9 cellular contexts compared by ENCODE assay signal in the genomic region with DNA sequence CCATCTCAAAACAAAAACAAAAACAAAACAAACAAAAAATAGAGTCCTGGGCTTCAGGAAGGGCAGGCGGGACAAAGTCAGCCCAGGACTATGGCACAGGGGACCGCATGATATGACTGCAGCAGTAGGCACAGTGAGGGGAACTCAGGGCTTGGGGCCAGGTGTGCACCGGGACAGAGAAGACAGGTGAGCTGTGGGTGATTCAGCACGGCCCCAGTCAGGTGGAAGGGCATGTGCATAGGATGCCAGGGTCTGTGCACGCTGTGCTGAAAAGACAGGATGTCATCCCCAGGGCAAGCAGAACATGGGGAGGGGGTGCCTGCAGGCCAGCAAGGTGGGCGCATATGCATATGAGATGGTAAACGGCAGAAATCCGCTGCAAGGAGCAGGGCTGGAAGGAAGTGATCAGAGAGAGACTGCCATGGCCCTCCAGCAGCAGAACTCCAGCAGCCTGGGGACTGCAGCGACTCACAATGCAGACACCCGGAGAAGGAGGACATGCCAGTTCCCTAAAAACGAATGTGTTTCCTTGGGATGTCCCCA. TPM values are rescaled to one million over a fixed set of nuclear protein-coding genes. Genes with fewer than 3 reads are reported as not detected.
DNase-seq lines count a peak whose midpoint lies in the region; ATAC-seq and TF ChIP-seq lines count a peak whose summit lies in the region.
"Had no signal": no experiment of that assay in that cellular context is flagged by ENCODE, and none has a peak within 500 bp of the region (broad histone marks: within the 10 kb centered on the region; RNA-seq: fewer than 3 reads in every experiment).

No MANE protein-coding gene starts in this region.

- H3K9me2 ChIP-seq in GM23338 (ENCODE audit: insufficient read depth) (no peaks in the 10 kb centered on the region), hepatocyte (replicated peaks; ENCODE audit: insufficient read depth) (no peaks in the 10 kb centered on the region)

- H4K20me1 ChIP-seq in GM23338 (replicated peaks; ENCODE audit: insufficient read depth) (peaks cover 43% of the 10 kb centered on the region), hepatocyte (ENCODE audit: insufficient read depth, poor library complexity, severe bottlenecking) (peaks cover 70% of the 10 kb centered on the region)

- POLR2A ChIA-PET in T-cell (lab: Charles Lee), result interaction anchor here in 1 of 2 donors (0.6 kb wide), 1 partner anchor 18 kb away, joined by 4 read pairs; no protein-coding TSS in a partner anchor

- CTCF ChIA-PET in T-cell (lab: Charles Lee), result interaction anchor here in 1 of 2 donors (0.6 kb wide), 1 partner anchor 190 kb away, joined by 3 read pairs; no protein-coding TSS in a partner anchor

- peaks cover 3% of the 10 kb centered on the region; the same call in 1 of the 3 replicates for H3K36me3 Mint-ChIP-seq in GM23338 (ENCODE audit: low read depth)
- H3K36me3 Mint-ChIP-seq in T-cell, result peaks cover 3% of the 10 kb centered on the region
- H3K36me3 Mint-ChIP-seq in stimulated activated memory B cell treated with anti-CD40 and anti-IgM and Interleukin-4, amounts not matched to agents 10 μg/mL and 1 μg/mL and 100 μg/mL, for 72 hours, result peaks cover 7% of the 10 kb centered on the region

- H2AFZ ChIP-seq in GM23338 (no peak overlapping the region), hepatocyte (no peak overlapping the region)

- 78% methylated on average over 11 of the region's 11 CpGs for WGBS in hepatocyte (ENCODE audit: low lambda C conversion rate, missing lambda C conversion rate)

- H3K4me3 ChIP-seq in GM23338 (0 out of 2 replicates have a peak overlapping the region, but pooled peaks have one; percentile 35), hepatocyte (no peak overlapping the region)

- H3K27ac Mint-ChIP-seq in GM23338 (peak overlapping the region; percentile 95), T-cell (peak overlapping the region; percentile 28 to 69)
- peak overlapping the region; percentile 69 for H3K27ac Mint-ChIP-seq in stimulated activated memory B cell treated with anti-CD40 and anti-IgM and Interleukin-4, amounts not matched to agents 10 μg/mL and 1 μg/mL and 100 μg/mL, for 72 hours
- H3K27ac Mint-ChIP-seq: activated naive CD4-positive, alpha-beta T cell treated with anti-CD3 and anti-CD28 coated beads for 36 hours had no signal

- DNase-seq in GM23338 (ENCODE audit: low spot score), result peak; percentile 51
- no peak for DNase-seq in T-cell
- no peak for DNase-seq in hepatocyte (ENCODE audit: low spot score)
- no peak for DNase-seq in SIG-M5 (lab: John Stamatoyannopoulos, UW)

- peaks cover 14% of the 10 kb centered on the region for H3K27me3 Mint-ChIP-seq in GM23338 (ENCODE audit: insufficient read depth, low read depth, poor library complexity)
- no peaks in the 10 kb centered on the region for H3K27me3 Mint-ChIP-seq in T-cell
- H3K27me3 Mint-ChIP-seq in stimulated activated memory B cell treated with anti-CD40 and anti-IgM and Interleukin-4, amounts not matched to agents 10 μg/mL and 1 μg/mL and 100 μg/mL, for 72 hours, result no peaks in the 10 kb centered on the region

- H3K4me1 Mint-ChIP-seq in GM23338 (peaks cover 47% of the 10 kb centered on the region), T-cell (peaks cover 49 to 65% (median 60%) of the 10 kb centered on the region in 3 donors)
- H3K4me1 Mint-ChIP-seq in stimulated activated memory B cell treated with anti-CD40 and anti-IgM and Interleukin-4, amounts not matched to agents 10 μg/mL and 1 μg/mL and 100 μg/mL, for 72 hours, result peaks cover 71% of the 10 kb centered on the region

- H3K4me2 ChIP-seq in GM23338 (peak overlapping the region; percentile 73), hepatocyte (peak overlapping the region; percentile 46)

- ATAC-seq in GM23338 (peak; percentile 15; the same call in 2 of the 3 replicates), T-cell (replicated peaks in 1 of 4) (peak in 1 of 4 experiments; percentile 14), GM18861 (IDR thresholded peaks at IDR 0.05; ENCODE audit: unreplicated experiment) (no peak)
- peak; percentile 61 for ATAC-seq in stimulated activated memory B cell treated with anti-CD40 and anti-IgM and Interleukin-4, amounts not matched to agents 10 μg/mL and 1 μg/mL and 100 μg/mL, for 72 hours
- ATAC-seq in activated CD4-positive, CD25-positive, alpha-beta regulatory T cell treated with anti-CD3 and anti-CD28 coated beads, Interleukin-2, amount 50 U/mL, for 24 hours, result no peak

- H3K27ac ChIP-seq in GM23338 (ENCODE audit: low read depth), result peak overlapping the region; percentile 78; the same call in 1 of the 2 replicates
- peak overlapping the region; percentile 31 for H3K27ac ChIP-seq in hepatocyte

- H3F3A ChIP-seq in GM23338 (replicated peaks; ENCODE audit: low read depth), result no peaks in the 10 kb centered on the region; the same call in 1 of the 2 replicates

- H3K4me3 Mint-ChIP-seq in GM23338 (peak overlapping the region; percentile 55; the same call in 2 of the 3 replicates), T-cell (peak overlapping the region in 2 of 3 donors; percentile 31 to 34)
- peak overlapping the region; percentile 66 for H3K4me3 Mint-ChIP-seq in stimulated activated memory B cell treated with anti-CD40 and anti-IgM and Interleukin-4, amounts not matched to agents 10 μg/mL and 1 μg/mL and 100 μg/mL, for 72 hours
- H3K4me3 Mint-ChIP-seq: activated naive CD4-positive, alpha-beta T cell treated with anti-CD3 and anti-CD28 coated beads for 36 hours had no signal

- no peaks in the 10 kb centered on the region for H3K9me3 ChIP-seq in hepatocyte (ENCODE audit: low read depth)

- H3K27me3 ChIP-seq in GM23338 (ENCODE audit: insufficient read depth), result no peaks in the 10 kb centered on the region
- H3K27me3 ChIP-seq in hepatocyte, result no peaks in the 10 kb centered on the region

- TF ChIP-seq CTCF in GM23338 (conservative IDR thresholded peaks at IDR 0.05; ENCODE audit: low read depth in 2 of 2) (no peak), hepatocyte (IDR thresholded peaks at IDR 0.05; ENCODE audit: poor library complexity) (no peak)

- H3K4me1 ChIP-seq in GM23338 (ENCODE audit: insufficient read depth) (peaks cover 35% of the 10 kb centered on the region), hepatocyte (ENCODE audit: insufficient read depth) (peaks cover 21% of the 10 kb centered on the region)

- H3K36me3 ChIP-seq in GM23338 (ENCODE audit: insufficient read depth) (no peaks in the 10 kb centered on the region), hepatocyte (replicated peaks; ENCODE audit: insufficient read depth, low read depth) (no peaks in the 10 kb centered on the region)

- no peaks in the 10 kb centered on the region for H3K9me3 Mint-ChIP-seq in GM23338
- H3K9me3 Mint-ChIP-seq in T-cell, result no peaks in the 10 kb centered on the region
- no peaks in the 10 kb centered on the region for H3K9me3 Mint-ChIP-seq in stimulated activated memory B cell treated with anti-CD40 and anti-IgM and Interleukin-4, amounts not matched to agents 10 μg/mL and 1 μg/mL and 100 μg/mL, for 72 hours
- H3K9me3 Mint-ChIP-seq: activated naive CD4-positive, alpha-beta T cell treated with anti-CD3 and anti-CD28 coated beads for 36 hours had no signal

- peaks cover 100% of the 10 kb centered on the region for H3K79me2 ChIP-seq in GM23338 (replicated peaks; ENCODE audit: insufficient read depth)
- peaks cover 98% of the 10 kb centered on the region for H3K79me2 ChIP-seq in hepatocyte

TF ChIP-seq in GM23338, 12 proteins besides CTCF, POLR2A, EP300 and RAD21:
- TF ChIP-seq STAT1 (IDR thresholded peaks at IDR 0.05; ENCODE audit: unreplicated experiment), result no peak
- TF ChIP-seq POLR2AphosphoS5 (IDR thresholded peaks at IDR 0.05; ENCODE audit: low read depth), result no peak
TF ChIP-seq in GM23338: peak in this region for 0.

RNA-seq across cellular contexts. Expression of gene EPS15L1, which starts 15.0 kb away (rescaled TPM):
- 23.9 and 25.7 TPM in 2 replicates for total RNA-seq in GM23338 (2014; rRNA removed; shearing (Covaris generic))
- polyA plus RNA-seq in GM23338 (2016; fragmentation: Nextera tagmentation; extraction: Ambion mirVana) (31.3 and 32.5 TPM in 2 replicates), hepatocyte (26.8 and 27.7 TPM in 2 replicates)
- total RNA-seq in T-cell (10 to 100 TPM; 42.0 to 60.2 (median 57.7) TPM), hepatocyte (10.2 and 15.9 TPM in 2 replicates)

RNA-seq across cellular contexts. Expression of gene CALR3, which starts 39.2 kb away (rescaled TPM):
- 0.66 TPM in 1 of 2 replicates, not detected in the other for total RNA-seq in GM23338 (2014; rRNA removed; shearing (Covaris generic))
- 0.42 and 0.73 TPM in 2 replicates for polyA plus RNA-seq in GM23338 (2016; fragmentation: Nextera tagmentation; extraction: Ambion mirVana)
- total RNA-seq in T-cell, result not detected
- not detected in 2 replicates for total RNA-seq in hepatocyte
- not detected in 2 replicates for polyA plus RNA-seq in hepatocyte
- total RNA-seq: activated naive CD4-positive, alpha-beta T cell treated with anti-CD3 and anti-CD28 coated beads for 36 hours; M059J had no signal

RNA-seq across cellular contexts. Expression of gene C19orf44, which starts 39.5 kb away (rescaled TPM):
- 4.0 and 5.9 TPM in 2 replicates for total RNA-seq in GM23338 (2014; rRNA removed; shearing (Covaris generic))
- polyA plus RNA-seq in GM23338 (2016; fragmentation: Nextera tagmentation; extraction: Ambion mirVana), result 1.5 and 2.5 TPM in 2 replicates
- total RNA-seq in T-cell, result 1 to 10 TPM; 2.3 to 4.6 (median 3.3) TPM
- total RNA-seq in hepatocyte, result 2.2 and 3.0 TPM in 2 replicates
- polyA plus RNA-seq in hepatocyte, result 2.5 and 2.9 TPM in 2 replicates

Comparison
In these comparisons a context has a peak if more than half of its experiments do, and no peak if none do; other contexts are left out.
1. ATAC-seq: peak in GM23338 (single experiment) and stimulated activated memory B cell treated with anti-CD40 and anti-IgM and Interleukin-4, amounts not matched to agents 10 μg/mL and 1 μg/mL and 100 μg/mL, for 72 hours (single experiment); none in GM18861 (single experiment) and activated CD4-positive, CD25-positive, alpha-beta regulatory T cell treated with anti-CD3 and anti-CD28 coated beads, Interleukin-2, amount 50 U/mL, for 24 hours (0 of 2).
2. Peak in every context shown above with its lines, with median percentiles within 50 percentile points of each other: H3K27ac Mint-ChIP-seq and H3K4me3 Mint-ChIP-seq.